Comparison of ENCODE assay signal across 10 cellular contexts in the genomic region with DNA sequence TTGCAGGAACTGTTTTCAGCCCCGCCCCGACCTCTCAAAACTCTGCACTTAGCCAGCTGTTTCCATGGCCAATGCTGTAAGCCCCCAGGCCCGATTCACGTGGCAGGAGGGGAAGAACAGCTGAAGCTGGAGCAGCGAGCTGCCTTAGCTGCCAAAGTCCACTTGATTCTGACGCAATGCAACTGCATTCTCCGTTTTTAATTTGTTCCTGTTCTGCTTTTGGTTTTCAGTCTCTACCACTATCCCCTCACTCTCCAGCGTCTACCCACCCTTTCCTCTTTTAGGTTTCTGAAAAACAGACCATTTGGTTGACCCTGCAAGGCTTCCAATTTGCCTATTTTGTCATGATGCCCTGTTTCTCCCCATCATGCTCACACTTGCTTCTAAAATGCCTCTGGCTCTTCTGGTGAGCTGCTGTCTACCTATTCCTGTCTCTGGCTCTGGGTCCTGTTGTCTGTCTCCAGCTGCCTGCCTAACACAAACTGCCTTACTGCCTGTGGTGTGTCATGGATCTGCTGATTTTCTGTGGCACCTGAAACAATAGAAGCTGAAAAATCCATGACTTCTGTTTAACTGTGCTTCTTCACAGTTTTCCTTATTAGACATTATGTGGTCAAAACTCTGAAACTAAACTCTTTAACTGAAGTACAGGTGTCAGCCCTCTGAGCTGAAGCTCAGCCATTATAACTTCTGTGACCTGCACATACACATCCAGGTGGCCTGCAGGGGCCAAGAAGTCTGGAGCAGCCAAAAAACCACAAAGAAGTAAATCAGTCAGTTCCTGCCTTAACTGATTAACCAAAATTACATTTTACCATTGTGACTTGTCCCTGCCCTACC.
DNase-seq lines count a peak whose midpoint lies in the region; ATAC-seq and TF ChIP-seq lines count a peak whose summit lies in the region.
"Had no signal": no experiment of that assay in that cellular context is flagged by ENCODE, and none has a peak within 500 bp of the region (broad histone marks: within the 10 kb centered on the region; RNA-seq: fewer than 3 reads in every experiment).

No MANE protein-coding gene starts in this region.

- intact Hi-C loops in psoas muscle (cut with DNase I), result no loop called here

- in situ Hi-C loops in KBM-7 (cut with MboI; ENCODE audit: low pct_unique_long_range_greater_than_20kb, low sequenced_read_pairs), result no loop called here

- 3 to 11% (median 4%) methylated on average over 8 of the region's 8 CpGs for WGBS in psoas muscle, 3 donors

- DNase-seq in KBM-7 (peak; percentile 47), left kidney (ENCODE audit: low read depth, low spot score) (peak; percentile 44), NCI-H510A (lab: John Stamatoyannopoulos, UW) (no peak), GM03348 (ENCODE audit: low spot score) (no peak), psoas muscle (no peak)
- DNase-seq in activated CD4-positive, CD25-positive, alpha-beta regulatory T cell (lab: John Stamatoyannopoulos, UW), result no peak

- no peak for TF ChIP-seq CTCF in psoas muscle (IDR thresholded peaks at IDR 0.05)

- H3K27me3 ChIP-seq in psoas muscle (ENCODE audit: insufficient read depth in 3 of 3, low read length in 2 of 3), result peaks cover 0 to 55% (median 0%) of the 10 kb centered on the region in 3 donors

- no peaks in the 10 kb centered on the region for H3K9me3 ChIP-seq in psoas muscle
- H3K9me3 ChIP-seq: adrenal gland had no signal

- H3K36me3 ChIP-seq in psoas muscle (ENCODE audit: insufficient read depth in 1 of 2, low read depth in 1 of 2), result no peaks in the 10 kb centered on the region
- H3K36me3 ChIP-seq: adrenal gland had no signal

- H3K4me1 ChIP-seq in psoas muscle, result no peaks in the 10 kb centered on the region
- H3K4me1 ChIP-seq: adrenal gland had no signal

- ATAC-seq in GM18499 (IDR thresholded peaks at IDR 0.05; ENCODE audit: insufficient read depth, unreplicated experiment) (peak; percentile 70), GM21723 (IDR thresholded peaks at IDR 0.05; ENCODE audit: unreplicated experiment) (peak; percentile 81), psoas muscle (no peak)
- ATAC-seq: HCT116 had no signal

- H3K4me3 ChIP-seq in psoas muscle, result no peak overlapping the region
- H3K4me3 ChIP-seq: adrenal gland had no signal

- H3K27ac ChIP-seq in psoas muscle, result no peak overlapping the region
- H3K27ac ChIP-seq: adrenal gland had no signal

Comparison
In these comparisons a context has a peak if more than half of its experiments do, and no peak if none do; other contexts are left out.
1. ATAC-seq: peak in GM18499 (single experiment) and GM21723 (single experiment); none in psoas muscle (0 of 4).
2. DNase-seq: peak in KBM-7 (single experiment) and left kidney (single experiment); none in activated CD4-positive, CD25-positive, alpha-beta regulatory T cell (0 of 4), NCI-H510A (single experiment), GM03348 (single experiment) and psoas muscle (0 of 2).